In the genomic region with DNA sequence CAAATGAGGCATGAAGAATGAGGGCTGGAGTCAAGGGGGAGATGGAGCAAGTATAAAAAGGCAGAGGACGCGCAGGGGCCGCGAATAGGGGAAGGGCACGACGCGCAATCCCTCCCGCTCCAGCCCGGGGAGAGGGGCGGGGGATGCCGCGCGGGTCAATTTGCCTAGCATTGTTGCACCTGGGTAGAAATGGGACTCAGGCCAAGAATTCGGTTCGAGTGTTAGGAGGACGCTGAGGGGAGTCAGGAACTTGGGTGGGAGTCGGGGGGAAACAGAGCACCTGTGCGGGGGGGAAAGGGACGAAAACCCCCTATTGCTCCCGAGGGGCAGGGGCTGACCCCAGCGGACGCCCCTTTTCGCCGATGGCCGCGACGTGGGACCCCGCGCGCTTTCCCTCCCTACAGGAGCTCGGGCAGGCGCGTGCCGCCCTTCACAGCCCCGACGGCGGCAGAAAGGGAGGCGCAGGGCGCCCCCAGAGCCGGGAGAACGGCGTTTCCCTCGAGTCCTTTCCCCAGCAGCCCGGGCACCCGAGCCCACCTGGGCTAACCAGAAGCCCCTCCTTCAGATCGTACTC, we compare ENCODE assay signal across 8 cellular contexts. TPM values are rescaled to one million over a fixed set of nuclear protein-coding genes. Genes with fewer than 3 reads are reported as not detected.
DNase-seq lines count a peak whose midpoint lies in the region; ATAC-seq and TF ChIP-seq lines count a peak whose summit lies in the region.

No MANE protein-coding gene starts in this region.

- no peaks in the 10 kb centered on the region for H3K79me2 ChIP-seq in osteoblast (ENCODE audit: insufficient read depth, low read length)

- peak overlapping the region; percentile 96 for H2AFZ ChIP-seq in osteoblast (ENCODE audit: low read length)

- no peaks in the 10 kb centered on the region for H4K20me1 ChIP-seq in osteoblast (ENCODE audit: insufficient read depth, low read length)

- peak overlapping the region; percentile 82 for H3K4me2 ChIP-seq in osteoblast (ENCODE audit: insufficient read depth, low read length)

- H3K9me3 Mint-ChIP-seq in activated T-helper 1 cell treated with anti-CD3 and anti-CD28 coated beads, Interleukin-12 subunit alpha, Interleukin-12 subunit beta, Interleukin-2, Interleukin-4 antibody, amounts not matched to agents 30 ng/mL and 10 ng/mL and 1 ng/mL, durations not matched to agents 14 hours and 24 hours and 36 hours: no peaks in the 10 kb centered on the region

- peak overlapping the region; percentile 91 for H3K4me3 Mint-ChIP-seq in activated T-helper 1 cell treated with anti-CD3 and anti-CD28 coated beads, Interleukin-12 subunit alpha, Interleukin-12 subunit beta, Interleukin-2, Interleukin-4 antibody, amounts not matched to agents 30 ng/mL and 10 ng/mL and 1 ng/mL, durations not matched to agents 14 hours and 24 hours and 36 hours

- no peaks in the 10 kb centered on the region for H3K36me3 Mint-ChIP-seq in activated T-helper 1 cell treated with anti-CD3 and anti-CD28 coated beads, Interleukin-12 subunit alpha, Interleukin-12 subunit beta, Interleukin-2, Interleukin-4 antibody, amounts not matched to agents 30 ng/mL and 10 ng/mL and 1 ng/mL, durations not matched to agents 14 hours and 24 hours and 36 hours (ENCODE audit: low read depth)

- no peak overlapping the region for H3K27ac ChIP-seq in osteoblast (ENCODE audit: low read depth, low read length)

- H3K27me3 Mint-ChIP-seq in activated T-helper 1 cell treated with anti-CD3 and anti-CD28 coated beads, Interleukin-12 subunit alpha, Interleukin-12 subunit beta, Interleukin-2, Interleukin-4 antibody, amounts not matched to agents 30 ng/mL and 10 ng/mL and 1 ng/mL, durations not matched to agents 14 hours and 24 hours and 36 hours (ENCODE audit: insufficient read depth): peaks cover 7% of the 10 kb centered on the region

- ATAC-seq in HG02759 (IDR thresholded peaks at IDR 0.05; ENCODE audit: unreplicated experiment) (peak; percentile 12), GM18861 (IDR thresholded peaks at IDR 0.05; ENCODE audit: unreplicated experiment) (no peak)

- H3K27ac Mint-ChIP-seq in activated T-helper 1 cell treated with anti-CD3 and anti-CD28 coated beads, Interleukin-12 subunit alpha, Interleukin-12 subunit beta, Interleukin-2, Interleukin-4 antibody, amounts not matched to agents 30 ng/mL and 10 ng/mL and 1 ng/mL, durations not matched to agents 14 hours and 24 hours and 36 hours: peak overlapping the region; percentile 54

- peaks cover 10% of the 10 kb centered on the region for H3K4me1 ChIP-seq in osteoblast (ENCODE audit: insufficient read depth, low read length)

- H3K4me3 ChIP-seq in GM12865 (ENCODE audit: low read depth, low read length): peak overlapping the region; percentile 61
- H3K4me3 ChIP-seq in osteoblast (ENCODE audit: insufficient read depth, low read length): peak overlapping the region; percentile 73

- peaks cover 17% of the 10 kb centered on the region for H3K27me3 ChIP-seq in osteoblast (ENCODE audit: insufficient read depth, low read length)

- H3K9me3 ChIP-seq in osteoblast (ENCODE audit: low read depth, low read length): no peaks in the 10 kb centered on the region

- H3K4me1 Mint-ChIP-seq in activated T-helper 1 cell treated with anti-CD3 and anti-CD28 coated beads, Interleukin-12 subunit alpha, Interleukin-12 subunit beta, Interleukin-2, Interleukin-4 antibody, amounts not matched to agents 30 ng/mL and 10 ng/mL and 1 ng/mL, durations not matched to agents 14 hours and 24 hours and 36 hours (ENCODE audit: low read depth): peaks cover 12% of the 10 kb centered on the region

- DNase-seq in GM12865 (ENCODE audit: low read depth) (no peak), NCI-H2227 treated with DMSO at 0.1 percent for 48 hours (lab: John Stamatoyannopoulos, UW) (peak; percentile 34), globus pallidus (ENCODE audit: low spot score) (peak; percentile 41), osteoblast (ENCODE audit: insufficient read length, low spot score, missing footprints) (no peak), dedifferentiated amniotic fluid mesenchymal stem cell (ENCODE audit: extremely low spot score) (no peak)
- DNase-seq in activated T-helper 1 cell treated with anti-CD3 and anti-CD28 coated beads, Interleukin-12 subunit alpha, Interleukin-12 subunit beta, Interleukin-2, Interleukin-4 antibody, amounts not matched to agents 30 ng/mL and 10 ng/mL and 1 ng/mL, durations not matched to agents 14 hours and 24 hours and 36 hours (ENCODE audit: low spot score): peak; percentile 10

- TF ChIP-seq CTCF in GM12865 (IDR thresholded peaks at IDR 0.05; ENCODE audit: insufficient read depth, low read depth, low read length, missing control alignments): no peak
- TF ChIP-seq CTCF in osteoblast (IDR thresholded peaks at IDR 0.05; ENCODE audit: extremely low read depth, low read depth, low read length): no peak

- intact Hi-C loops in activated T-helper 1 cell treated with anti-CD3 and anti-CD28 coated beads, Interleukin-12 subunit alpha, Interleukin-12 subunit beta, Interleukin-2, Interleukin-4 antibody, amounts not matched to agents 30 ng/mL and 10 ng/mL and 1 ng/mL, durations not matched to agents 14 hours and 24 hours and 36 hours (cut with micrococcal nuclease): loop anchor here (2.0 to 10.0 kb wide), 4 partner anchors 204 to 1886 kb away; partner anchors contain the start of genes ANKRD53, FAM136A and RAB11FIP5

- no peaks in the 10 kb centered on the region for H3K36me3 ChIP-seq in osteoblast (ENCODE audit: insufficient read depth, low read length)

RNA-seq across cellular contexts. Expression of gene PAIP2B, which starts 0.4 kb away (rescaled TPM):
- total RNA-seq in activated T-helper 1 cell treated with anti-CD3 and anti-CD28 coated beads, Interleukin-12 subunit alpha, Interleukin-12 subunit beta, Interleukin-2, Interleukin-4 antibody, amounts not matched to agents 30 ng/mL and 10 ng/mL and 1 ng/mL, durations not matched to agents 14 hours and 24 hours and 36 hours: 0.41 and 0.44 TPM in 2 replicates
- total RNA-seq in osteoblast: 0.36 and 0.59 TPM in 2 replicates

Comparison
In these comparisons a context has a peak if more than half of its experiments do, and no peak if none do; other contexts are left out.
1. DNase-seq: peak in NCI-H2227 treated with DMSO at 0.1 percent for 48 hours (single experiment), activated T-helper 1 cell treated with anti-CD3 and anti-CD28 coated beads, Interleukin-12 subunit alpha, Interleukin-12 subunit beta, Interleukin-2, Interleukin-4 antibody, amounts not matched to agents 30 ng/mL and 10 ng/mL and 1 ng/mL, durations not matched to agents 14 hours and 24 hours and 36 hours (single experiment) and globus pallidus (single experiment); none in GM12865 (single experiment), osteoblast (single experiment) and dedifferentiated amniotic fluid mesenchymal stem cell (single experiment).